ENCODE assay signal across 8 cellular contexts in the genomic region with DNA sequence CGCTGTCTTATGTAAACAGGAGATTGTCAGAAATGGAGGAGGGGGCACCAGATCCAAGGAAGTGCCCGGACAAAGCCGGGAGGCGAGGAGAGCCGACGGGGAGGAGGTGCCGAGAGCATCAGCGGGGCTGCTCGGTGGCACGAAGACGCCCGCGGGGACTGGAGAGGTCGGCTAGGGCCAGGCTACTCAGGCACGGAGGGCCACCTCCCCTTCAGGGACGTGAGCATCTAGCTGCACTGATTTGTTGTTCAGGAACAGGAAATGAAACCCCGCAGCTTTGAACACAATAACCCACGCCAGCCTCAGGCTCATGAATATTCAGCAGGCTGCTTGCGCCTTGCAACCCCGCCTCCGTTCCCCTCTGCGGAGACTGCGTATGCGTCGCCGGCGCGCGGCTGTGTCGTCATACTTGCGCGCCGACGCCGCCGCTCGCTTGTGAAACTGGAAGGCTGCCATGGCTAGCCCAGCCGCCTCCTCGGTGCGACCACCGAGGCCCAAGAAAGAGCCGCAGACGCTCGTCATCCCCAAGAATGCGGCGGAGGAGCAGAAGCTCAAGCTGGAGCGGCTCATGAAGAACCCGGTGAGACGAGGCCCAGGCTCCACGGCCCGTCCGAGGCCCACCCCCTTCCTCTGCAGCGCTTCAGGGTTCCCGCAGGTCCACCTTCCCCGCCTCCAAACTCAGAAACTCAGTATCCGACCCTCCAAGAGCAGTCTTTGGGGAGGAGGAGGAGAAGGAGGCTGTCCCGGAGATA. TPM values are rescaled to one million over a fixed set of nuclear protein-coding genes. Genes with fewer than 3 reads are reported as not detected.
DNase-seq lines count a peak whose midpoint lies in the region; ATAC-seq and TF ChIP-seq lines count a peak whose summit lies in the region.

A gene with protein sequence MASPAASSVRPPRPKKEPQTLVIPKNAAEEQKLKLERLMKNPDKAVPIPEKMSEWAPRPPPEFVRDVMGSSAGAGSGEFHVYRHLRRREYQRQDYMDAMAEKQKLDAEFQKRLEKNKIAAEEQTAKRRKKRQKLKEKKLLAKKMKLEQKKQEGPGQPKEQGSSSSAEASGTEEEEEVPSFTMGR (plus strand): TSS at position 406 of the 752 bp plus-strand sequence. CDS start 49 bp downstream, at position 455.

- peaks cover 24 to 55% (median 46%) of the 10 kb centered on the region in 3 experiments; a peak in 6 of 7 replicates for H3K36me3 Mint-ChIP-seq in H9 (ENCODE audit: insufficient read depth in 1 of 3, low read depth in 3 of 3)
- H3K36me3 Mint-ChIP-seq in nephron (ENCODE audit: low read depth): peaks cover 30% of the 10 kb centered on the region

- no peak within 1 kb of the TSS for H4K91ac ChIP-seq in H9 (ENCODE audit: insufficient read length, low read depth, low read length)

- no peaks in the 10 kb centered on the region; a peak in 1 of 5 replicates for H3K9me3 Mint-ChIP-seq in H9
- H3K9me3 Mint-ChIP-seq in nephron: no peaks in the 10 kb centered on the region

- H3K23ac ChIP-seq in H9 (ENCODE audit: insufficient read length, low read depth, low read length): no peak within 1 kb of the TSS

- peaks cover 8% of the 10 kb centered on the region for H3K36me3 ChIP-seq in MG63

- peak within 1 kb of the TSS; percentile 85 for H3K4me3 ChIP-seq in MG63
- peak within 1 kb of the TSS; percentile 96 for H3K4me3 ChIP-seq in fibroblast of the aortic adventitia (ENCODE audit: low read depth, low read length)

- peaks cover 1% of the 10 kb centered on the region; the same call in 1 of the 2 replicates for H3K79me2 ChIP-seq in H9 (ENCODE audit: insufficient read depth, low read length)

- no peak within 1 kb of the TSS for H2BK15ac ChIP-seq in H9 (ENCODE audit: low read depth, low read length)

- no peaks in the 10 kb centered on the region for H3K9me3 ChIP-seq in H9 (ENCODE audit: control insufficient read depth, low read depth, low read length)
- H3K9me3 ChIP-seq in MG63: no peaks in the 10 kb centered on the region

- H3K18ac ChIP-seq in H9 (ENCODE audit: insufficient read length, low read depth, low read length): peak within 1 kb of the TSS; percentile 53

- no peak within 1 kb of the TSS for H2BK120ac ChIP-seq in H9 (ENCODE audit: low read depth, low read length, poor library complexity, severe bottlenecking)

- peak within 1 kb of the TSS; percentile 1 for H2BK5ac ChIP-seq in H9 (ENCODE audit: insufficient read length, low read length)

- no peaks in the 10 kb centered on the region for H3K4me1 ChIP-seq in H9 (ENCODE audit: insufficient read depth, low read length)

- DNase-seq in ELR (ENCODE audit: low read depth) (peak; percentile 97), H9 (peak; percentile 98), MG63 (peak; percentile 81), SHP77 (lab: John Stamatoyannopoulos, UW) (peak; percentile 65 to 77), fibroblast of the aortic adventitia (ENCODE audit: low read depth) (peak; percentile 87)
- peak; percentile 75 for DNase-seq in activated T-helper 9 cell treated with anti-CD3 and anti-CD28 coated beads, Interleukin-2, amount 50 U/mL, for 16 hours (ENCODE audit: low read depth)
- peak; percentile 81 for DNase-seq in stimulated activated naive CD8-positive, alpha-beta T cell treated with anti-CD3 and anti-CD28 coated beads, Interleukin-15, Interleukin-2, amounts not matched to agents 100 U/mL and 50 U/mL, for 24 hours

- H3K27me3 Mint-ChIP-seq in H9 (ENCODE audit: low read depth): no peaks in the 10 kb centered on the region; the same call in 1 of the 2 replicates
- H3K27me3 Mint-ChIP-seq in nephron (ENCODE audit: low read depth): no peaks in the 10 kb centered on the region

- peak within 1 kb of the TSS; percentile 28 for H4K5ac ChIP-seq in H9 (ENCODE audit: insufficient read length, low read depth, low read length)

- H3K23me2 ChIP-seq in H9 (ENCODE audit: insufficient read length, low read depth, low read length, poor library complexity, severe bottlenecking): peaks cover 9% of the 10 kb centered on the region

- peak within 1 kb of the TSS; percentile 1 for H2AFZ ChIP-seq in H9 (ENCODE audit: low read length)

- no peak for TF ChIP-seq CTCF in H9 (conservative IDR thresholded peaks at IDR 0.05)
- TF ChIP-seq CTCF in fibroblast of the aortic adventitia (IDR thresholded peaks at IDR 0.05; ENCODE audit: insufficient read depth, low read length): no peak
- TF ChIP-seq CTCF in nephron (IDR thresholded peaks at IDR 0.05; ENCODE audit: unreplicated experiment in 3 of 3): no peak

- peaks cover 3% of the 10 kb centered on the region for H3K79me1 ChIP-seq in H9 (ENCODE audit: insufficient read depth, low read depth, low read length, poor library complexity, severe bottlenecking)

- peak within 1 kb of the TSS; percentile 76 for H3K14ac ChIP-seq in H9 (ENCODE audit: insufficient read depth, low read length)

- no peak within 1 kb of the TSS for H3T11ph ChIP-seq in H9 (ENCODE audit: low read length)

- H2BK12ac ChIP-seq in H9 (ENCODE audit: insufficient read length, low read depth, low read length): no peak within 1 kb of the TSS

- H3K27me3 ChIP-seq in H9 (ENCODE audit: insufficient read depth, low read length): no peaks in the 10 kb centered on the region
- H3K27me3 ChIP-seq in MG63: no peaks in the 10 kb centered on the region

- H3K4me2 ChIP-seq in H9 (ENCODE audit: insufficient read depth, insufficient read length, low read length): peak within 1 kb of the TSS; percentile 84

- no peaks in the 10 kb centered on the region for H4K20me1 ChIP-seq in H9 (ENCODE audit: control insufficient read depth, insufficient read depth, insufficient read length)

- peak within 1 kb of the TSS; percentile 85 for H3K9ac ChIP-seq in H9 (ENCODE audit: extremely low read depth, insufficient read length, low read length)

- H3K27ac Mint-ChIP-seq in H9 (peak within 1 kb of the TSS; percentile 98 to 100 (median 99)), nephron (peak within 1 kb of the TSS; percentile 97 to 98 (median 98))

- H4K8ac ChIP-seq in H9 (replicated peaks; ENCODE audit: insufficient read length, low read depth, low read length): no peak within 1 kb of the TSS

- peak within 1 kb of the TSS; percentile 89 for H3K27ac ChIP-seq in H9 (ENCODE audit: insufficient read length, low read depth, low read length)

- ATAC-seq in stimulated activated naive CD8-positive, alpha-beta T cell treated with anti-CD3 and anti-CD28 coated beads, Interleukin-15, Interleukin-2, amounts not matched to agents 100 U/mL and 50 U/mL, for 24 hours: peak; percentile 96

- peak within 1 kb of the TSS; percentile 94 to 97 for H3K4me3 Mint-ChIP-seq in H9
- H3K4me3 Mint-ChIP-seq in nephron: peak within 1 kb of the TSS; percentile 90 to 99 (median 98)

- H3K4me1 Mint-ChIP-seq in H9 (peaks cover 11 to 12% of the 10 kb centered on the region in 2 experiments), nephron (peaks cover 15% of the 10 kb centered on the region)

- no peak within 1 kb of the TSS for H2BK20ac ChIP-seq in H9 (ENCODE audit: low read depth, low read length, poor library complexity, severe bottlenecking)

- H2AK5ac ChIP-seq in H9 (ENCODE audit: insufficient read length, low read length): no peak within 1 kb of the TSS

- no peak within 1 kb of the TSS; the same call in 1 of the 2 replicates for H3K4ac ChIP-seq in H9 (ENCODE audit: low read depth, low read length)

- peak within 1 kb of the TSS; percentile 27 for H3K56ac ChIP-seq in H9 (ENCODE audit: insufficient read length, low read depth, low read length)

- WGBS in H9 (ENCODE audit: extremely low coverage, insufficient read length, low lambda C conversion rate): no CpG with 5 or more reads among the region's 57 CpGs

RNA-seq across cellular contexts. Expression of the gene that starts here (rescaled TPM):
- total RNA-seq in H9 (2021): 36.0 and 38.8 TPM in 2 replicates
- 7.6 and 16.2 TPM in 2 replicates for total RNA-seq in MG63 (2014; rRNA removed; shearing (Covaris generic); ENCODE audit: low replicate concordance)
- total RNA-seq in fibroblast of the aortic adventitia (ENCODE audit: low replicate concordance): 12.4 and 49.6 TPM in 2 replicates

Comparison
In these comparisons a context has a peak if more than half of its experiments do, and no peak if none do; other contexts are left out.
1. Peak in every context shown above with its lines: DNase-seq, ATAC-seq, H3K4me3 ChIP-seq and H3K27ac ChIP-seq.